Comparison of ENCODE assay signal across 8 cellular contexts in the genomic region with DNA sequence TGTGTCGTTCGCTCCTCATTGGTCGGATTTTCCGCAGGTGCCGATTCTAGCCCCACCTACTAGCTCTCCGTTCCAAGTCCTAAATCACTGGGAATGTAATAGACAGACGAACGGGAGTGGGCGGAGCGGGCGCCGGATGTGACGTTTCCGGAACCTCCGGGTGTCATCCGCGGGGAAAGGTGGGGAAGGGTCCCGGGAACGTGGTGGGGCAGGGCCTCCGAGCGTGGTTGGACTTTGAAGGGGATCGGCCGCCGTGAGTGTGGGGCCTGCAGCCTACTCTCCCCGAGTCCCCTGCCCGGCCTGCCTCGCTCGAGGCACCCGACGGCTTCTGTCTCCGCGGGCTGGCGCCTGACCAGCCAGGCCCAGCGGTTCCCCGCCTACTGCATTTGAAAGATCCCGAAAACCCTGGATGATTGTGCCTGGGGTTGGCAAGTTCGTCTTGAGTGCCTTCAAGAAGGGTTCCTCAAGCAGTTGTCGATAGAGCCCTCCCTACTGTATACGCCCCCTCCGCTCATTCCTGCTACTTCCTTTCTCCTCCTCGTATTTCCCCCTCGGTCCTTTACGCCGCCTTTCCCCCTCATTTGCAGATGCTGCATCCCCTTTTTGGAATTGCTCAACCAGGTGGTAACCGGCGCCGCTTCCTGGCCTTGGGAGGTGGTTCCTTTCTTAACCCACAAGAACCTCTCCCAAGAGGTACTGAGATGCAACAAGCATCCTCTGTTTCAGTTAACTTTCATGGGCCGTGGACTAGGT. TPM values are rescaled to one million over a fixed set of nuclear protein-coding genes. Genes with fewer than 3 reads are reported as not detected.
A peak's percentile ranks its signal among the peaks of the same experiment; 100 is the strongest.
DNase-seq lines count a peak whose midpoint lies in the region; ATAC-seq and TF ChIP-seq lines count a peak whose summit lies in the region.

A gene (plus strand): TSS at position 144 of the 753 bp plus-strand sequence. CDS start 1,896 bp downstream, outside the sequence.

- H3K9ac ChIP-seq in KMS-11, result peak within 1 kb of the TSS; percentile 54; the same call in 1 of the 2 replicates
- peak within 1 kb of the TSS; percentile 91 for H3K9ac ChIP-seq in mucosa of stomach (ENCODE audit: low read length)

- peaks cover 43% of the 10 kb centered on the region for H3K4me1 ChIP-seq in KMS-11 (ENCODE audit: low read depth, poor library complexity, severe bottlenecking)
- H3K4me1 ChIP-seq in Peyer's patch, result peaks cover 0 to 13% (median 2%) of the 10 kb centered on the region in 4 donors
- peaks cover 0 to 2% of the 10 kb centered on the region in 2 donors for H3K4me1 ChIP-seq in esophagus (ENCODE audit: control insufficient read depth in 2 of 2, insufficient read depth in 2 of 2, low read length in 1 of 2)
- H3K4me1 ChIP-seq in mucosa of stomach (ENCODE audit: control insufficient read depth, insufficient read depth, low read length), result peaks cover 18% of the 10 kb centered on the region

- TF ChIP-seq CTCF in KMS-11 (conservative IDR thresholded peaks at IDR 0.05; ENCODE audit: low read depth, low read length), result no peak
- TF ChIP-seq CTCF in Peyer's patch (IDR thresholded peaks at IDR 0.05), result peak in 1 of 6 experiments; percentile 10

- peak within 1 kb of the TSS; percentile 90 for H3K4me3 ChIP-seq in KMS-11 (IDR thresholded peaks at IDR 0.05; ENCODE audit: insufficient read depth, low read depth, low read length)
- peak within 1 kb of the TSS; percentile 68 to 94 (median 90) for H3K4me3 ChIP-seq in Peyer's patch
- H3K4me3 ChIP-seq in esophagus (ENCODE audit: low read depth in 1 of 2, low read length in 2 of 2), result peak within 1 kb of the TSS; percentile 79 to 89
- peak within 1 kb of the TSS; percentile 82 for H3K4me3 ChIP-seq in mucosa of stomach (ENCODE audit: low read length)

- H3K27me3 ChIP-seq in KMS-11 (ENCODE audit: insufficient read depth, low read depth) (no peaks in the 10 kb centered on the region), Peyer's patch (no peaks in the 10 kb centered on the region), esophagus (ENCODE audit: control insufficient read depth in 1 of 2, insufficient read depth in 2 of 2, low read length in 2 of 2) (no peaks in the 10 kb centered on the region), mucosa of stomach (ENCODE audit: control insufficient read depth, insufficient read depth, low read length) (no peaks in the 10 kb centered on the region)

- H3K27ac ChIP-seq in KMS-11, result peak within 1 kb of the TSS; percentile 30; the same call in 1 of the 2 replicates
- H3K27ac ChIP-seq in Peyer's patch, result peak within 1 kb of the TSS; percentile 93 to 96 (median 94)
- peak within 1 kb of the TSS; percentile 93 to 99 for H3K27ac ChIP-seq in esophagus (ENCODE audit: low read depth in 2 of 2, low read length in 1 of 2)

- peak within 1 kb of the TSS; percentile 78 for H2AFZ ChIP-seq in KMS-11 (ENCODE audit: low read depth)

- ATAC-seq in GM21737 (IDR thresholded peaks at IDR 0.05; ENCODE audit: unreplicated experiment), result peak; percentile 76

- TF ChIP-seq POLR2A in Peyer's patch (IDR thresholded peaks at IDR 0.05), result peak; percentile 59 to 78

- H3K36me3 ChIP-seq in KMS-11 (ENCODE audit: insufficient read depth), result no peaks in the 10 kb centered on the region; the same call in 1 of the 2 replicates
- peaks cover 0 to 20% (median 0%) of the 10 kb centered on the region in 3 donors for H3K36me3 ChIP-seq in Peyer's patch
- peaks cover 0 to 3% of the 10 kb centered on the region in 2 donors for H3K36me3 ChIP-seq in esophagus (ENCODE audit: control insufficient read depth in 2 of 2, insufficient read depth in 2 of 2, low read length in 1 of 2)
- H3K36me3 ChIP-seq in mucosa of stomach (ENCODE audit: control insufficient read depth, insufficient read depth, low read length), result peaks cover 3% of the 10 kb centered on the region

- DNase-seq in DMS53 treated with DMSO at 0.1 percent for 48 hours (lab: John Stamatoyannopoulos, UW; ENCODE audit: unreplicated experiment) (peak; percentile 94), Peyer's patch (peak; percentile 95 to 99 (median 96))
- DNase-seq in activated T-cell treated with anti-CD3 and anti-CD28 coated beads, Interleukin-2, amount 50 U/mL, for 48 hours, result peak; percentile 92
- DNase-seq in stimulated activated CD8-positive, alpha-beta memory T cell treated with anti-CD3 and anti-CD28 coated beads, Interleukin-7, amount 100 ng/mL, for 1 hour (ENCODE audit: low read depth in 2 of 2), result peak; percentile 72 to 82

- H3K9me3 ChIP-seq in Peyer's patch (no peaks in the 10 kb centered on the region), esophagus (ENCODE audit: control insufficient read depth in 2 of 2, insufficient read depth in 1 of 2, low read depth in 1 of 2, low read length in 1 of 2) (no peaks in the 10 kb centered on the region), mucosa of stomach (ENCODE audit: control insufficient read depth, low read length) (no peaks in the 10 kb centered on the region)

- WGBS in esophagus, 2 donors, result 0 to 1% methylated on average over 42 to 48 of the region's 48 CpGs

- H4K20me1 ChIP-seq in KMS-11 (ENCODE audit: insufficient read depth), result no peaks in the 10 kb centered on the region

- H3K4me2 ChIP-seq in KMS-11, result peak within 1 kb of the TSS; percentile 67

- peaks cover 5% of the 10 kb centered on the region; the same call in 1 of the 2 replicates for H3K79me2 ChIP-seq in KMS-11 (ENCODE audit: insufficient read depth, low read depth)

RNA-seq across cellular contexts. Expression of the gene that starts here (rescaled TPM):
- total RNA-seq in Peyer's patch, result 10 to 100 TPM; 25.4 to 61.9 (median 44.3) TPM
- 10 to 100 TPM; 26.0 to 31.3 TPM for polyA plus RNA-seq in esophagus

Comparison
In these comparisons a context has a peak if more than half of its experiments do, and no peak if none do; other contexts are left out.
1. Peak in every context shown above with its lines: DNase-seq, ATAC-seq, H3K4me3 ChIP-seq and H3K27ac ChIP-seq.
2. H3K27ac ChIP-seq: peak in every context shown above with its lines; median percentile 96 in esophagus; 94 in Peyer's patch; 30 in KMS-11.